Comparison of ENCODE assay signal across 13 cellular contexts in the genomic region with DNA sequence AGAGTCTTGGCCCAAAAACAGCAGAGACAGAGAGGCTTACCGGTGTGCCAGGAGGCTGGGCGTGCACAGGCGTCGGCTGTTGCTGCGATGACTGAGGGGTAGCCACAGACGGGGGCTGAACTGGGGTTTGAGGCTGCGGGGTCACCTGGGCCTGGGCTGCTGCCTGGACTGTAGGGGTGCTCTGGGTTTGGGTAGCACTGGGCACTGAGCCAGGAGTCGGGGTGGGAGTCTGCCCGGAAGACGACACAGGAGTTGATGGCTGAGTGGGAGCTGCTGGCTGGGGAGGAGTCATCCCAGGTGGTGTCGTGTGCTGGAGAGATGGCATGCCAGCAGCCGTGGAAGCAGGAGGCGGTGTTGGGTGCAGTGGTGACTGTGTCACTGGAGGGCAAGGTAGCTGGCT. TPM values are rescaled to one million over a fixed set of nuclear protein-coding genes. Genes with fewer than 3 reads are reported as not detected.
DNase-seq lines count a peak whose midpoint lies in the region; ATAC-seq and TF ChIP-seq lines count a peak whose summit lies in the region.
"Had no signal": no experiment of that assay in that cellular context is flagged by ENCODE, and none has a peak within 500 bp of the region (broad histone marks: within the 10 kb centered on the region; RNA-seq: fewer than 3 reads in every experiment).

No MANE protein-coding gene starts in this region.

- H3K27ac Mint-ChIP-seq in natural killer cell (peak overlapping the region in 1 of 2 donors; percentile 54), neural progenitor cell (peak overlapping the region; percentile 5)
- H3K27ac Mint-ChIP-seq in natural killer cell treated with Interleukin-12 subunit alpha and Interleukin-12 subunit beta and Interleukin-15 and Interleukin-18, amount 100 ng/mL, for 72 hours = peak overlapping the region in 1 of 2 donors; percentile 65

- no peak overlapping the region for H3K9ac ChIP-seq in neural progenitor cell

- H3K36me3 ChIP-seq in neural progenitor cell = peaks cover 14% of the 10 kb centered on the region

- intact Hi-C loops in natural killer cell (cut with micrococcal nuclease) = no loop called here

- peaks cover 16% of the 10 kb centered on the region for H4K20me1 ChIP-seq in neural progenitor cell (ENCODE audit: low read depth)

- peak overlapping the region; percentile 13 for H3K27ac ChIP-seq in cingulate gyrus (ENCODE audit: low read depth, low read length)
- no peak overlapping the region for H3K27ac ChIP-seq in neural progenitor cell

- H3K4me3 Mint-ChIP-seq in natural killer cell (peak overlapping the region; percentile 9), neural progenitor cell (no peak overlapping the region)
- no peak overlapping the region for H3K4me3 Mint-ChIP-seq in natural killer cell treated with Interleukin-12 subunit alpha and Interleukin-12 subunit beta and Interleukin-15 and Interleukin-18, amount 100 ng/mL, for 72 hours
- H3K4me3 Mint-ChIP-seq: CD14-positive monocyte had no signal

- H3K27me3 Mint-ChIP-seq in natural killer cell (ENCODE audit: low read depth in 2 of 2) (no peaks in the 10 kb centered on the region), neural progenitor cell (ENCODE audit: insufficient read depth, low read depth) (peaks cover 3% of the 10 kb centered on the region)
- no peaks in the 10 kb centered on the region for H3K27me3 Mint-ChIP-seq in natural killer cell treated with Interleukin-12 subunit alpha and Interleukin-12 subunit beta and Interleukin-15 and Interleukin-18, amount 100 ng/mL, for 72 hours

- H3K4me2 ChIP-seq in neural progenitor cell = no peak overlapping the region

- no peaks in the 10 kb centered on the region for H3K4me1 ChIP-seq in neural progenitor cell

- H3K79me2 ChIP-seq in neural progenitor cell (ENCODE audit: low read depth) = no peaks in the 10 kb centered on the region

- no peaks in the 10 kb centered on the region for H3F3A ChIP-seq in neural progenitor cell (ENCODE audit: low read depth)

- TF ChIP-seq CTCF in natural killer cell (IDR thresholded peaks at IDR 0.05) (no peak), neural progenitor cell (IDR thresholded peaks at IDR 0.05) (no peak)

- no peak overlapping the region for H3K4me3 ChIP-seq in neural progenitor cell
- H3K4me3 ChIP-seq: HAP-1 had no signal

- ATAC-seq in natural killer cell (no peak), GM19452 (IDR thresholded peaks at IDR 0.05; ENCODE audit: unreplicated experiment) (no peak)
- no peak for ATAC-seq in natural killer cell treated with Interleukin-12 subunit alpha and Interleukin-12 subunit beta and Interleukin-15 and Interleukin-18, amount 100 ng/mL, for 72 hours

- H3K4me1 Mint-ChIP-seq in natural killer cell = peaks cover 11% of the 10 kb centered on the region in 2 donors
- peaks cover 0 to 11% of the 10 kb centered on the region in 2 donors for H3K4me1 Mint-ChIP-seq in natural killer cell treated with Interleukin-12 subunit alpha and Interleukin-12 subunit beta and Interleukin-15 and Interleukin-18, amount 100 ng/mL, for 72 hours (ENCODE audit: low read depth in 2 of 2)
- no peaks in the 10 kb centered on the region for H3K4me1 Mint-ChIP-seq in neural progenitor cell

- DNase-seq in natural killer cell (no peak), neural progenitor cell (ENCODE audit: low spot score) (no peak), NCI-H1694 (lab: John Stamatoyannopoulos, UW) (no peak), iPS-NIHi11 (ENCODE audit: low spot score) (no peak)
- no peak for DNase-seq in natural killer cell treated with Interleukin-12 subunit alpha and Interleukin-12 subunit beta and Interleukin-15 and Interleukin-18, amount 100 ng/mL, for 72 hours (ENCODE audit: low spot score)
- DNase-seq: DMS53, NCI-H1436 treated with DMSO at 0.1 percent for 48 hours, NCI-H2227 treated with DMSO at 0.1 percent for 48 hours, NCI-H526 treated with DMSO at 0.1 percent for 48 hours had no signal

- no peaks in the 10 kb centered on the region for H3K27me3 ChIP-seq in neural progenitor cell

- peaks cover 15% of the 10 kb centered on the region for H3K36me3 Mint-ChIP-seq in natural killer cell
- H3K36me3 Mint-ChIP-seq in natural killer cell treated with Interleukin-12 subunit alpha and Interleukin-12 subunit beta and Interleukin-15 and Interleukin-18, amount 100 ng/mL, for 72 hours = peaks cover 28% of the 10 kb centered on the region
- H3K36me3 Mint-ChIP-seq in neural progenitor cell = peaks cover 37% of the 10 kb centered on the region

- H3K9me3 ChIP-seq in neural progenitor cell (ENCODE audit: low read depth) = no peaks in the 10 kb centered on the region
- H3K9me3 ChIP-seq: HAP-1 had no signal

- H3K9me3 Mint-ChIP-seq in natural killer cell = no peaks in the 10 kb centered on the region
- H3K9me3 Mint-ChIP-seq in natural killer cell treated with Interleukin-12 subunit alpha and Interleukin-12 subunit beta and Interleukin-15 and Interleukin-18, amount 100 ng/mL, for 72 hours = no peaks in the 10 kb centered on the region
- no peaks in the 10 kb centered on the region for H3K9me3 Mint-ChIP-seq in neural progenitor cell
- H3K9me3 Mint-ChIP-seq: CD14-positive monocyte had no signal

- H2AFZ ChIP-seq in neural progenitor cell (replicated peaks) = no peak overlapping the region

RNA-seq across cellular contexts. Expression of a gene that starts 53.2 kb away (rescaled TPM):
- total RNA-seq in natural killer cell = 10 to 100 TPM; 33.7 to 56.7 (median 54.6) TPM
- total RNA-seq in natural killer cell treated with Interleukin-12 subunit alpha and Interleukin-12 subunit beta and Interleukin-15 and Interleukin-18, amount 100 ng/mL, for 72 hours = 100 to 1,000 TPM; 105 to 257 TPM
- total RNA-seq in neural progenitor cell (ENCODE audit: low replicate concordance) = 119 and 150 TPM in 2 replicates
